In the genomic region with DNA sequence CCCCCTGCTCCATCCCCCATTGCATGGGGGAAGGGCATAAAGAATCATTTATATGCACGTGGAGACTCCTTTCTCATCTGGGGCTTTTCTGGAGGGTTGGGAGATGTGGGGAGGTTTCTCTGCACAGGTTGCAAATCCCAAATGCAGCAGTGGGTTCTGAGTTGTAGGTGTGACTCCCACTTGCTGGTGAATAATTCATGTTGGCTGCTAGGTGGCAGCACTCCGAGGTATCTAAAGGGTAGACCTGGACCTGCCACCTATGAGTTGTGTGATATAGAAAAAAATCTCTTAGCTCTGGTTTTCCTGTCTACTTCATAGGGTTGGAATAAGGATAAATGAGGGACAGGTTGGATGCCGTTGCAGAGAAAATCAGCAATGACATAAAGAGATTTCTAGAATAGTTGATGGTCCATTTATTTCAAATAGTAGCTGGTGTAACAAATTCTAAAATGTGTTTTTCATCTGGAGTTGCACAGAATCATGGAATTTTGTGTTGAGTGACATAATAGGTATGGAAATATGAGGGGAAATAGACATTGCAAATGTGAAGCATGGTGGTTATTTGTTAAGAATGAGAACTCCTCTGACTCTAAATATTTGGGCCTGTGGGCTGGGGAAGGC, we compare ENCODE assay signal across 8 cellular contexts. TPM values are rescaled to one million over a fixed set of nuclear protein-coding genes. Genes with fewer than 3 reads are reported as not detected.
DNase-seq lines count a peak whose midpoint lies in the region; ATAC-seq and TF ChIP-seq lines count a peak whose summit lies in the region.

No MANE protein-coding gene starts in this region.

- no peak for TF ChIP-seq POLR2A in esophagus squamous epithelium (IDR thresholded peaks at IDR 0.05)
- no peak for TF ChIP-seq POLR2A in testis (IDR thresholded peaks at IDR 0.05)
- no peak for TF ChIP-seq POLR2A in lower leg skin (IDR thresholded peaks at IDR 0.05)

- no peak overlapping the region for H3K27ac ChIP-seq in esophagus squamous epithelium
- no peak overlapping the region for H3K27ac ChIP-seq in testis

- TF ChIP-seq CTCF in AG10803 (conservative IDR thresholded peaks at IDR 0.05; ENCODE audit: low read length) (peak; percentile 34), esophagus squamous epithelium (IDR thresholded peaks at IDR 0.05) (peak in 4 of 6 experiments; percentile 24 to 58 (median 44)), testis (IDR thresholded peaks at IDR 0.05) (peak in 2 of 3 experiments; percentile 8 to 31), lower leg skin (IDR thresholded peaks at IDR 0.05) (no peak)

- no peaks in the 10 kb centered on the region for H3K9me3 ChIP-seq in esophagus squamous epithelium
- H3K9me3 ChIP-seq in testis = no peaks in the 10 kb centered on the region

- no peak for DNase-seq in AG10803 (ENCODE audit: low read depth)
- DNase-seq in esophagus squamous epithelium (lab: John Stamatoyannopoulos, UW) = no peak
- DNase-seq in testis = no peak
- DNase-seq in kidney glomerular epithelial cell (lab: John Stamatoyannopoulos, UW) = no peak
- no peak for DNase-seq in lower leg skin (ENCODE audit: low spot score in 2 of 2)

- WGBS in esophagus squamous epithelium, 2 donors = 25 to 44% methylated on average over 3 of the region's 3 CpGs
- WGBS in testis, 2 donors = 51 to 66% methylated on average over 3 of the region's 3 CpGs
- 31 to 35% methylated on average over 3 of the region's 3 CpGs for WGBS in lower leg skin, 2 donors

- ATAC-seq in GM18519 (IDR thresholded peaks at IDR 0.05; ENCODE audit: low FRiP score, unreplicated experiment) (peak; percentile 30), SK-N-SH treated with all-trans-retinoic acid at 6 μM for 48 hours (peak; percentile 51), esophagus mucosa (no peak)

- no peak overlapping the region for H3K4me3 ChIP-seq in AG10803 (ENCODE audit: low read length)
- H3K4me3 ChIP-seq in esophagus squamous epithelium = no peak overlapping the region
- no peak overlapping the region for H3K4me3 ChIP-seq in testis
- no peak overlapping the region for H3K4me3 ChIP-seq in lower leg skin (ENCODE audit: low read depth, poor library complexity, severe bottlenecking)

- H3K27me3 ChIP-seq in esophagus squamous epithelium (peaks cover 0 to 25% (median 2%) of the 10 kb centered on the region in 4 donors), testis (no peaks in the 10 kb centered on the region)

- H3K4me1 ChIP-seq in esophagus squamous epithelium (peaks cover 11 to 24% (median 12%) of the 10 kb centered on the region in 3 donors), testis (peaks cover 10% of the 10 kb centered on the region)

- H3K36me3 ChIP-seq in esophagus squamous epithelium = peaks cover 0 to 19% (median 0%) of the 10 kb centered on the region in 3 donors
- no peaks in the 10 kb centered on the region for H3K36me3 ChIP-seq in testis (ENCODE audit: low read depth, missing control alignments)

- intact Hi-C loops in esophagus squamous epithelium (cut with DNase I) (no loop called here), testis (cut with DNase I; ENCODE audit: low total_unique reads) (no loop called here), lower leg skin (cut with DNase I; ENCODE audit: low total_unique reads) (no loop called here)

TF ChIP-seq in SK-N-SH treated with all-trans-retinoic acid at 6 μM for 48 hours, 23 proteins besides CTCF, POLR2A, EP300 and RAD21 (continues in another document):
- TF ChIP-seq, protein P1, sequence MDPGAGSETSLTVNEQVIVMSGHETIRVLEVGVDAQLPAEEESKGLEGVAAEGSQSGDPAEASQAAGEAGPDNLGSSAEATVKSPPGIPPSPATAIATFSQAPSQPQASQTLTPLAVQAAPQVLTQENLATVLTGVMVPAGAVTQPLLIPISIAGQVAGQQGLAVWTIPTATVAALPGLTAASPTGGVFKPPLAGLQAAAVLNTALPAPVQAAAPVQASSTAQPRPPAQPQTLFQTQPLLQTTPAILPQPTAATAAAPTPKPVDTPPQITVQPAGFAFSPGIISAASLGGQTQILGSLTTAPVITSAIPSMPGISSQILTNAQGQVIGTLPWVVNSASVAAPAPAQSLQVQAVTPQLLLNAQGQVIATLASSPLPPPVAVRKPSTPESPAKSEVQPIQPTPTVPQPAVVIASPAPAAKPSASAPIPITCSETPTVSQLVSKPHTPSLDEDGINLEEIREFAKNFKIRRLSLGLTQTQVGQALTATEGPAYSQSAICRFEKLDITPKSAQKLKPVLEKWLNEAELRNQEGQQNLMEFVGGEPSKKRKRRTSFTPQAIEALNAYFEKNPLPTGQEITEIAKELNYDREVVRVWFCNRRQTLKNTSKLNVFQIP (CRISPR knock-in tag; IDR thresholded peaks at IDR 0.05; ENCODE audit: borderline replicate concordance, low read depth) = no peak
- no peak for TF ChIP-seq ZNF565 (CRISPR knock-in tag; conservative IDR thresholded peaks at IDR 0.05; ENCODE audit: low read depth)
- TF ChIP-seq, protein P2, sequence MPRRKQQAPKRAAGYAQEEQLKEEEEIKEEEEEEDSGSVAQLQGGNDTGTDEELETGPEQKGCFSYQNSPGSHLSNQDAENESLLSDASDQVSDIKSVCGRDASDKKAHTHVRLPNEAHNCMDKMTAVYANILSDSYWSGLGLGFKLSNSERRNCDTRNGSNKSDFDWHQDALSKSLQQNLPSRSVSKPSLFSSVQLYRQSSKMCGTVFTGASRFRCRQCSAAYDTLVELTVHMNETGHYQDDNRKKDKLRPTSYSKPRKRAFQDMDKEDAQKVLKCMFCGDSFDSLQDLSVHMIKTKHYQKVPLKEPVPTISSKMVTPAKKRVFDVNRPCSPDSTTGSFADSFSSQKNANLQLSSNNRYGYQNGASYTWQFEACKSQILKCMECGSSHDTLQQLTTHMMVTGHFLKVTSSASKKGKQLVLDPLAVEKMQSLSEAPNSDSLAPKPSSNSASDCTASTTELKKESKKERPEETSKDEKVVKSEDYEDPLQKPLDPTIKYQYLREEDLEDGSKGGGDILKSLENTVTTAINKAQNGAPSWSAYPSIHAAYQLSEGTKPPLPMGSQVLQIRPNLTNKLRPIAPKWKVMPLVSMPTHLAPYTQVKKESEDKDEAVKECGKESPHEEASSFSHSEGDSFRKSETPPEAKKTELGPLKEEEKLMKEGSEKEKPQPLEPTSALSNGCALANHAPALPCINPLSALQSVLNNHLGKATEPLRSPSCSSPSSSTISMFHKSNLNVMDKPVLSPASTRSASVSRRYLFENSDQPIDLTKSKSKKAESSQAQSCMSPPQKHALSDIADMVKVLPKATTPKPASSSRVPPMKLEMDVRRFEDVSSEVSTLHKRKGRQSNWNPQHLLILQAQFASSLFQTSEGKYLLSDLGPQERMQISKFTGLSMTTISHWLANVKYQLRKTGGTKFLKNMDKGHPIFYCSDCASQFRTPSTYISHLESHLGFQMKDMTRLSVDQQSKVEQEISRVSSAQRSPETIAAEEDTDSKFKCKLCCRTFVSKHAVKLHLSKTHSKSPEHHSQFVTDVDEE (CRISPR knock-in tag; IDR thresholded peaks at IDR 0.05) = no peak
- no peak for TF ChIP-seq ZFP30 (CRISPR knock-in tag; IDR thresholded peaks at IDR 0.05)
- no peak for TF ChIP-seq GLIS3 (CRISPR knock-in tag; IDR thresholded peaks at IDR 0.05)
- no peak for TF ChIP-seq ISL1 (CRISPR knock-in tag; IDR thresholded peaks at IDR 0.05)
- TF ChIP-seq CSDC2 (CRISPR knock-in tag; IDR thresholded peaks at IDR 0.05) = no peak
- TF ChIP-seq RARB (CRISPR knock-in tag; IDR thresholded peaks at IDR 0.05) = no peak
- TF ChIP-seq, protein P3, sequence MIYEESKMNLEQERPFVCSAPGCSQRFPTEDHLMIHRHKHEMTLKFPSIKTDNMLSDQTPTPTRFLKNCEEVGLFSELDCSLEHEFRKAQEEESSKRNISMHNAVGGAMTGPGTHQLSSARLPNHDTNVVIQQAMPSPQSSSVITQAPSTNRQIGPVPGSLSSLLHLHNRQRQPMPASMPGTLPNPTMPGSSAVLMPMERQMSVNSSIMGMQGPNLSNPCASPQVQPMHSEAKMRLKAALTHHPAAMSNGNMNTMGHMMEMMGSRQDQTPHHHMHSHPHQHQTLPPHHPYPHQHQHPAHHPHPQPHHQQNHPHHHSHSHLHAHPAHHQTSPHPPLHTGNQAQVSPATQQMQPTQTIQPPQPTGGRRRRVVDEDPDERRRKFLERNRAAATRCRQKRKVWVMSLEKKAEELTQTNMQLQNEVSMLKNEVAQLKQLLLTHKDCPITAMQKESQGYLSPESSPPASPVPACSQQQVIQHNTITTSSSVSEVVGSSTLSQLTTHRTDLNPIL (CRISPR knock-in tag; IDR thresholded peaks at IDR 0.05; ENCODE audit: low read depth) = no peak
- no peak for TF ChIP-seq ZC3H10 (CRISPR knock-in tag; IDR thresholded peaks at IDR 0.05)

RNA-seq across cellular contexts. Expression of gene MARCHF9, which starts 4.6 kb away (rescaled TPM):
- total RNA-seq in esophagus squamous epithelium (1 to 10 TPM; 3.6 to 8.4 (median 5.3) TPM), testis (10 to 100 TPM in 1 of 2 donors, 1 to 10 TPM in 1; 9.2 to 15.1 TPM), esophagus mucosa (5.9 TPM), lower leg skin (10 to 100 TPM; 10.6 to 16.6 (median 12.8) TPM)
- 8.4 TPM for polyA plus RNA-seq in testis (ENCODE audit: insufficient read depth, low read depth, low replicate concordance)

RNA-seq across cellular contexts. Expression of gene CDK4, which starts 7.4 kb away (rescaled TPM):
- total RNA-seq in esophagus squamous epithelium = 10 to 100 TPM; 42.8 to 96.9 (median 60.4) TPM
- total RNA-seq in testis = 10 to 100 TPM; 47.0 to 73.5 TPM
- polyA plus RNA-seq in testis (ENCODE audit: insufficient read depth, low read depth, low replicate concordance) = 64.4 TPM
- total RNA-seq in esophagus mucosa = 62.3 TPM
- total RNA-seq in lower leg skin = 10 to 100 TPM; 38.5 to 77.4 (median 54.6) TPM

RNA-seq across cellular contexts. Expression of gene CYP27B1, which starts 7.4 kb away (rescaled TPM):
- total RNA-seq in esophagus squamous epithelium (1 to 10 TPM in 2 of 4 donors, under 1 TPM in 2; 0.18 to 1.7 (median 1.1) TPM), testis (10 to 100 TPM in 1 of 2 donors, 1 to 10 TPM in 1; 3.9 to 30.2 TPM), esophagus mucosa (1.6 TPM), lower leg skin (1 to 10 TPM in 3 of 4 donors, under 1 TPM in 1; 0.72 to 6.4 (median 1.7) TPM)
- 2.2 TPM for polyA plus RNA-seq in testis (ENCODE audit: insufficient read depth, low read depth, low replicate concordance)

RNA-seq across cellular contexts. Expression of gene METTL1, which starts 12.4 kb away (rescaled TPM):
- 10 to 100 TPM in 3 of 4 donors, 1 to 10 TPM in 1; 6.7 to 16.8 (median 11.8) TPM for total RNA-seq in esophagus squamous epithelium
- total RNA-seq in testis = 10 to 100 TPM; 16.7 to 22.8 TPM
- 28.8 TPM for polyA plus RNA-seq in testis (ENCODE audit: insufficient read depth, low read depth, low replicate concordance)
- 20.2 TPM for total RNA-seq in esophagus mucosa
- total RNA-seq in lower leg skin = 10 to 100 TPM in 3 of 4 donors, 1 to 10 TPM in 1; 5.9 to 13.5 (median 11.0) TPM

RNA-seq across cellular contexts. Expression of gene EEF1AKMT3, which starts 12.9 kb away (rescaled TPM):
- total RNA-seq in esophagus squamous epithelium = 1 to 10 TPM; 2.6 to 7.6 (median 3.7) TPM
- 1 to 10 TPM; 8.4 to 8.7 TPM for total RNA-seq in testis
- polyA plus RNA-seq in testis (ENCODE audit: insufficient read depth, low read depth, low replicate concordance) = 5.5 TPM
- total RNA-seq in esophagus mucosa = 3.4 TPM
- total RNA-seq in lower leg skin = 10 to 100 TPM in 2 of 4 donors, 1 to 10 TPM in 2; 6.3 to 13.2 (median 9.9) TPM

Comparison
In these comparisons a context has a peak if more than half of its experiments do, and no peak if none do; other contexts are left out.
1. CTCF ChIP-seq: peak in AG10803 (single experiment), esophagus squamous epithelium (4 of 6) and testis (2 of 3); none in lower leg skin (0 of 3).